Comparison of ENCODE assay signal across 1 cellular context in genomic region chr6:3176562-3177355, GRCh38.
TF ChIP-seq lines count a peak whose summit lies in the region.

No MANE protein-coding gene starts in this region.

TF ChIP-seq in H1, 55 proteins besides CTCF, POLR2A, EP300 and RAD21:
- no peak for TF ChIP-seq TCF12 (IDR thresholded peaks at IDR 0.05; ENCODE audit: low read depth, low read length)
- TF ChIP-seq SIN3A (conservative IDR thresholded peaks at IDR 0.05 in 1 of 2, IDR thresholded peaks at IDR 0.05 in 1 of 2; ENCODE audit: low read depth in 1 of 2, low read length in 2 of 2), result no peak
